8 cellular contexts compared by ENCODE assay signal in the genomic region with DNA sequence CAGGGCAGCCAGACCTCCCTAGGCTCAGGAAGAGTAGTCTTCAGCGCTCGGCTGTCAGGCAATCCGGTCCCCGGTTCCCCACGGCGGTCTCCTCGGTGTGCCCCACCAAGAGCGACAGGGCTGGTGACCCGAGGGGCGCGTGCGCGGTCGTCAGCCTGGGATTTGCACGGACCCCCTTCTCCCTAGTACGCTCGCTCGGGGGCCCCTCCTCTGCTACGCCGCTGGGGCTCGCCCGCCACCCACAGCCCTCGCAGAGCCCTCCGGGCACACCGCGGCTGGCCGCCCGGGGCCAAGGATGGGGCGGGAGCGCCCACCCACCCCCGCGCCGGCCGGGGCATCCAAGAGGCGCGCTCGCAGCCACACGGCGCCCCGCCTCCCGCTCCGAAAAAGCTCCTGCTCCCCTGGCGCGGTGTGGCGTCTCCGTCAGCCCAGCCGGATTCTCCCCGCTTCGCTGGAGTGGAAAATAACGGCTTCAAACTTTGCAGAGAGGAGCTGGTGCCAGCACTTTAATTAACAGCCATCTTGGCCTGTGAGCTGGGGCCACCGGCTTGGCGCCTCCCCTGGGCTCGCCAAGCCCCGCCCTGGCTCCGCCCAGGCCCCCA. TPM values are rescaled to one million over a fixed set of nuclear protein-coding genes. Genes with fewer than 3 reads are reported as not detected.
DNase-seq lines count a peak whose midpoint lies in the region; ATAC-seq, FAIRE-seq and TF ChIP-seq lines count a peak whose summit lies in the region.

No MANE protein-coding gene starts in this region.

- no peak for ATAC-seq in GM21423 (IDR thresholded peaks at IDR 0.05; ENCODE audit: unreplicated experiment)

- H3K4me3 Mint-ChIP-seq in Caco-2 (ENCODE audit: unreplicated experiment), result peak overlapping the region; percentile 77
- H3K4me3 Mint-ChIP-seq in brain, result peak overlapping the region; percentile 88 to 92 (median 90)

- H3K36me3 ChIP-seq in Caco-2 (ENCODE audit: control insufficient read depth, insufficient read depth, low read length) (no peaks in the 10 kb centered on the region), Loucy (ENCODE audit: insufficient read depth, low read length) (no peaks in the 10 kb centered on the region), keratinocyte (ENCODE audit: control insufficient read depth in 2 of 2, extremely low read depth in 1 of 2, insufficient read depth in 2 of 2, low read length in 2 of 2) (no peaks in the 10 kb centered on the region)

- dilution Hi-C loops in keratinocyte (cut with MboI; ENCODE audit: extremely low pct_ligation_motif_present, low sequenced_read_pairs), result no loop called here

- no peaks in the 10 kb centered on the region for H3K36me3 Mint-ChIP-seq in Caco-2 (ENCODE audit: insufficient read depth, unreplicated experiment)
- H3K36me3 Mint-ChIP-seq in brain, result no peaks in the 10 kb centered on the region

- H3K4me2 ChIP-seq in Loucy (ENCODE audit: low read depth, low read length, poor library complexity, severe bottlenecking) (peak overlapping the region; percentile 47), keratinocyte (ENCODE audit: control insufficient read depth, extremely low read depth, insufficient read depth, low read depth, low read length) (peak overlapping the region; percentile 35)

- H4K20me1 ChIP-seq in Loucy (ENCODE audit: insufficient read depth, low read length, poor library complexity, severe bottlenecking) (no peaks in the 10 kb centered on the region), keratinocyte (ENCODE audit: control insufficient read depth, extremely low read depth, insufficient read depth, low read length) (no peaks in the 10 kb centered on the region)

- H3K9me1 ChIP-seq in keratinocyte (ENCODE audit: control insufficient read depth, extremely low read depth, insufficient read depth, low read length), result no peaks in the 10 kb centered on the region

- H3K27me3 ChIP-seq in Caco-2 (replicated peaks; ENCODE audit: control insufficient read depth, insufficient read depth, low read length) (peaks cover 1% of the 10 kb centered on the region; the same call in 1 of the 2 replicates), Loucy (ENCODE audit: insufficient read depth, low read length, poor library complexity, severe bottlenecking) (peaks cover 27% of the 10 kb centered on the region), keratinocyte (ENCODE audit: control insufficient read depth, extremely low read depth, insufficient read depth, low read length) (peaks cover 51% of the 10 kb centered on the region)

- FAIRE-seq in keratinocyte (lab: Jason Lieb, UNC), result no peak

- TF ChIP-seq CTCF in Caco-2 (IDR thresholded peaks at IDR 0.05; ENCODE audit: insufficient read depth in 1 of 2, low read depth in 1 of 2, low read length in 1 of 2, severe bottlenecking in 1 of 2, unreplicated experiment in 1 of 2) (no peak), Loucy (conservative IDR thresholded peaks at IDR 0.05; ENCODE audit: low read length) (no peak), brain (conservative IDR thresholded peaks at IDR 0.05) (no peak), keratinocyte (optimal IDR thresholded peaks at IDR 0.05 in 1 of 3, IDR thresholded peaks at IDR 0.05 in 1 of 3, conservative IDR thresholded peaks at IDR 0.05 in 1 of 3; ENCODE audit: extremely low read depth in 1 of 3, insufficient read depth in 2 of 3, low read length in 3 of 3) (no peak)

- H3K9me3 ChIP-seq in Caco-2 (no peaks in the 10 kb centered on the region), Loucy (ENCODE audit: insufficient read depth, low read depth, low read length) (no peaks in the 10 kb centered on the region), keratinocyte (ENCODE audit: control insufficient read depth, low read depth, low read length) (no peaks in the 10 kb centered on the region)

- H3K27ac Mint-ChIP-seq in Caco-2 (ENCODE audit: unreplicated experiment), result no peak overlapping the region
- H3K27ac Mint-ChIP-seq in brain, result peak overlapping the region in 2 of 5 experiments; percentile 74 to 88

- H3K4me1 Mint-ChIP-seq in Caco-2 (ENCODE audit: low read depth, unreplicated experiment) (no peaks in the 10 kb centered on the region), brain (peaks cover 46% of the 10 kb centered on the region)

- POLR2A ChIA-PET in Caco-2 (lab: Charles Lee), result interaction anchor here (0.5 kb wide), 1 partner anchor 752 kb away, joined by 6 read pairs; no protein-coding TSS in a partner anchor

- H3K9ac ChIP-seq in Loucy (ENCODE audit: low read depth, low read length, poor library complexity, severe bottlenecking), result no peak overlapping the region
- no peak overlapping the region for H3K9ac ChIP-seq in keratinocyte (ENCODE audit: control insufficient read depth, extremely low read depth, insufficient read depth, low read length)

- no peaks in the 10 kb centered on the region for H3K9me3 Mint-ChIP-seq in Caco-2 (ENCODE audit: unreplicated experiment)
- H3K9me3 Mint-ChIP-seq in brain, result peaks cover 0 to 6% (median 0%) of the 10 kb centered on the region in 5 experiments

- DNase-seq in Caco-2, result peak in 1 of 2 experiments; percentile 24
- no peak for DNase-seq in keratinocyte (ENCODE audit: low read depth, low spot score)
- DNase-seq in superior temporal gyrus (ENCODE audit: extremely low spot score), result peak; percentile 43
- DNase-seq in HuH-7.5 (ENCODE audit: low spot score), result no peak
- no peak for DNase-seq in NCI-H1930 (lab: John Stamatoyannopoulos, UW)

- H3F3A ChIP-seq in Loucy (ENCODE audit: low read depth), result no peaks in the 10 kb centered on the region

- BruUV-seq in Caco-2 (replicated peaks; lab: Mats Ljungman, UMichigan), result no TSS peak

- peak overlapping the region; percentile 34 for H3K4me3 ChIP-seq in Caco-2 (ENCODE audit: low read depth, low read length)
- peak overlapping the region; percentile 25 for H3K4me3 ChIP-seq in Loucy (ENCODE audit: low read length, poor library complexity, severe bottlenecking)
- peak overlapping the region in 2 of 3 experiments; percentile 12 to 23 for H3K4me3 ChIP-seq in keratinocyte (ENCODE audit: control insufficient read depth in 2 of 3, extremely low read depth in 1 of 3, insufficient read depth in 2 of 3, low read depth in 1 of 3, low read length in 3 of 3)

- H3K4me1 ChIP-seq in Caco-2 (peaks cover 6% of the 10 kb centered on the region), Loucy (ENCODE audit: insufficient read depth, low read length, poor library complexity, severe bottlenecking) (peaks cover 4% of the 10 kb centered on the region), keratinocyte (ENCODE audit: control insufficient read depth, extremely low read depth, insufficient read depth, low read length) (peaks cover 25% of the 10 kb centered on the region)

- H3K9me2 ChIP-seq in Loucy (replicated peaks; ENCODE audit: low read depth, low read length), result no peaks in the 10 kb centered on the region

- CTCF ChIA-PET in Caco-2 (lab: Charles Lee), result interaction anchor here (0.9 to 1.0 kb wide), 2 partner anchors 24 to 50 kb away, joined by 3 to 6 read pairs; no protein-coding TSS in a partner anchor

- no peaks in the 10 kb centered on the region for H3K79me2 ChIP-seq in Loucy (ENCODE audit: insufficient read depth, low read length)
- H3K79me2 ChIP-seq in keratinocyte (ENCODE audit: control insufficient read depth, insufficient read depth, low read length), result no peaks in the 10 kb centered on the region

- H2AFZ ChIP-seq in Loucy (ENCODE audit: low read length) (peak overlapping the region; percentile 54; the same call in 1 of the 2 replicates), keratinocyte (ENCODE audit: control insufficient read depth, low read length) (no peak overlapping the region)

- H3K27ac ChIP-seq in keratinocyte (ENCODE audit: control insufficient read depth, insufficient read depth, low read length), result no peak overlapping the region

- H3K27me3 Mint-ChIP-seq in Caco-2 (ENCODE audit: insufficient read depth, unreplicated experiment) (peaks cover 15% of the 10 kb centered on the region), brain (peaks cover 67% of the 10 kb centered on the region)

- intact Hi-C loops in Caco-2 (cut with micrococcal nuclease; ENCODE audit: unreplicated experiment), result no loop called here

RNA-seq across cellular contexts. Expression of a gene that starts 2.1 kb away (rescaled TPM):
- total RNA-seq in Caco-2 (2022), result 2.5 and 5.2 TPM in 2 replicates
- 47.6 TPM for polyA plus RNA-seq in brain (ENCODE audit: insufficient read depth, low read depth, low replicate concordance)
- 0.04 to 0.15 TPM in 2 of 3 replicates, not detected in the other for polyA plus RNA-seq in keratinocyte
- not detected for polyA plus RNA-seq in keratinocyte (2011; ENCODE audit: low read depth)
- polyA plus RNA-seq in keratinocyte (2011; cell fraction: cytosol; rRNA removed), result not detected in 2 replicates
- polyA plus RNA-seq in keratinocyte (2011; cell fraction: nucleus; rRNA removed), result not detected in 2 replicates
- 0.25 TPM in 1 of 2 replicates, not detected in the other for polyA plus RNA-seq in keratinocyte (2012; ENCODE audit: low replicate concordance)
- polyA minus RNA-seq in keratinocyte, result 0.49 TPM in 1 of 3 replicates, not detected in the others
- polyA minus RNA-seq in keratinocyte (2011; cell fraction: cytosol; rRNA and poly(A)+ RNA removed), result not detected
- polyA minus RNA-seq in keratinocyte (2011; cell fraction: nucleus; rRNA and poly(A)+ RNA removed), result not detected in 2 replicates

RNA-seq across cellular contexts. Expression of a gene that starts 22.7 kb away (rescaled TPM):
- 63.6 and 68.4 TPM in 2 replicates for total RNA-seq in Caco-2 (2022)
- 10.9 TPM for polyA plus RNA-seq in brain (ENCODE audit: insufficient read depth, low read depth, low replicate concordance)
- polyA plus RNA-seq in keratinocyte, result 0.99 to 8.1 TPM (median 5.1 TPM) in 3 replicates
- not detected for polyA plus RNA-seq in keratinocyte (2011; ENCODE audit: low read depth)
- polyA plus RNA-seq in keratinocyte (2011; cell fraction: cytosol; rRNA removed), result 1.2 and 1.5 TPM in 2 replicates
- 3.2 and 4.2 TPM in 2 replicates for polyA plus RNA-seq in keratinocyte (2011; cell fraction: nucleus; rRNA removed)
- 6.3 TPM in 1 of 2 replicates, not detected in the other for polyA plus RNA-seq in keratinocyte (2012; ENCODE audit: low replicate concordance)
- 0.66 to 17.6 TPM (median 6.4 TPM) in 3 replicates for polyA minus RNA-seq in keratinocyte
- 2.7 TPM for polyA minus RNA-seq in keratinocyte (2011; cell fraction: cytosol; rRNA and poly(A)+ RNA removed)
- polyA minus RNA-seq in keratinocyte (2011; cell fraction: nucleus; rRNA and poly(A)+ RNA removed), result 1.1 and 2.2 TPM in 2 replicates

RNA-seq across cellular contexts. Expression of a gene that starts 54.9 kb away (rescaled TPM):
- not detected in 2 replicates for total RNA-seq in Caco-2 (2022)
- polyA plus RNA-seq in brain (ENCODE audit: insufficient read depth, low read depth, low replicate concordance) (4,939 TPM), keratinocyte (0.14 to 0.32 TPM in 2 of 3 replicates, not detected in the other)
- polyA plus RNA-seq in keratinocyte (2011; ENCODE audit: low read depth), result not detected
- polyA plus RNA-seq in keratinocyte (2011; cell fraction: cytosol; rRNA removed), result 0.05 and 0.06 TPM in 2 replicates
- polyA plus RNA-seq in keratinocyte (2011; cell fraction: nucleus; rRNA removed), result 0.05 and 0.15 TPM in 2 replicates
- 0.11 and 0.35 TPM in 2 replicates for polyA plus RNA-seq in keratinocyte (2012; ENCODE audit: low replicate concordance)
- polyA minus RNA-seq in keratinocyte, result not detected in 3 replicates
- not detected for polyA minus RNA-seq in keratinocyte (2011; cell fraction: cytosol; rRNA and poly(A)+ RNA removed)
- polyA minus RNA-seq in keratinocyte (2011; cell fraction: nucleus; rRNA and poly(A)+ RNA removed), result not detected in 2 replicates

Comparison
In these comparisons a context has a peak if more than half of its experiments do, and no peak if none do; other contexts are left out.
1. RNA of a gene that starts 2.1 kb away (polyA plus RNA-seq): 47.6 TPM in brain (single experiment); 0.04 to 0.25 TPM in keratinocyte; every median in the first group is over 10 times any median in the second.
2. RNA of a gene that starts 54.9 kb away (polyA plus RNA-seq): 4,939 TPM in brain (single experiment); 0.05 to 0.35 TPM in keratinocyte; every median in the first group is over 1,000 times any median in the second.
3. Peak in every context shown above with its lines, with median percentiles within 50 percentile points of each other: H3K4me3 ChIP-seq.